17 cellular contexts compared by ENCODE assay signal in genomic region chr3:190293621-190294020, GRCh38. TPM values are rescaled to one million over a fixed set of nuclear protein-coding genes. Genes with fewer than 3 reads are reported as not detected.
DNase-seq lines count a peak whose midpoint lies in the region; ATAC-seq, FAIRE-seq and TF ChIP-seq lines count a peak whose summit lies in the region.
"Had no signal": no experiment of that assay in that cellular context is flagged by ENCODE, and none has a peak within 500 bp of the region (broad histone marks: within the 10 kb centered on the region; RNA-seq: fewer than 3 reads in every experiment).

No MANE protein-coding gene starts in this region.

- peaks cover 6% of the 10 kb centered on the region for H3K36me3 Mint-ChIP-seq in neural progenitor cell
- no peaks in the 10 kb centered on the region for H3K36me3 Mint-ChIP-seq in activated CD4-positive, alpha-beta T cell treated with anti-CD3 and anti-CD28 coated beads for 36 hours (ENCODE audit: low read depth)
- H3K36me3 Mint-ChIP-seq: CD4-positive, alpha-beta memory T cell had no signal

- H3K9me3 ChIP-seq in body of pancreas (no peaks in the 10 kb centered on the region), neural progenitor cell (ENCODE audit: low read depth) (no peaks in the 10 kb centered on the region)
- H3K9me3 ChIP-seq: HAP-1 had no signal

- intact Hi-C loops in body of pancreas (cut with DNase I) = no loop called here
- intact Hi-C loops in activated CD4-positive, alpha-beta T cell treated with anti-CD3 and anti-CD28 coated beads for 36 hours (cut with DNase I, micrococcal nuclease) = no loop called here

- POLR2A ChIA-PET in activated CD4-positive, alpha-beta T cell treated with anti-CD3 and anti-CD28 coated beads for 36 hours (lab: Charles Lee) = no interaction called here

- H3K4me3 Mint-ChIP-seq in neural progenitor cell = no peak overlapping the region
- no peak overlapping the region for H3K4me3 Mint-ChIP-seq in activated CD4-positive, alpha-beta T cell treated with anti-CD3 and anti-CD28 coated beads for 36 hours
- H3K4me3 Mint-ChIP-seq: CD4-positive, alpha-beta memory T cell; GM23338; HFFc6 had no signal

- no peaks in the 10 kb centered on the region for H3K36me3 ChIP-seq in body of pancreas (replicated peaks in 1 of 2; ENCODE audit: insufficient read depth in 1 of 2, low read depth in 2 of 2)
- H3K36me3 ChIP-seq in neural progenitor cell = no peaks in the 10 kb centered on the region
- H3K36me3 ChIP-seq: HAP-1 had no signal

- H3K4me3 ChIP-seq in body of pancreas = no peak overlapping the region
- H3K4me3 ChIP-seq in neural progenitor cell = no peak overlapping the region
- H3K4me3 ChIP-seq: GM23338, HAP-1 had no signal

- H3F3A ChIP-seq in neural progenitor cell (ENCODE audit: low read depth) = peaks cover 18% of the 10 kb centered on the region

- peak; percentile 43 for FAIRE-seq in H54 (lab: Jason Lieb, UNC)
- FAIRE-seq: GM19239 had no signal

- peaks cover 8% of the 10 kb centered on the region for H3K4me1 Mint-ChIP-seq in neural progenitor cell
- no peaks in the 10 kb centered on the region for H3K4me1 Mint-ChIP-seq in activated CD4-positive, alpha-beta T cell treated with anti-CD3 and anti-CD28 coated beads for 36 hours
- H3K4me1 Mint-ChIP-seq: CD4-positive, alpha-beta memory T cell; GM23338 had no signal

- no peak overlapping the region for H3K9ac ChIP-seq in neural progenitor cell

- H3K9me3 Mint-ChIP-seq in neural progenitor cell = peaks cover 22% of the 10 kb centered on the region
- H3K9me3 Mint-ChIP-seq in activated CD4-positive, alpha-beta T cell treated with anti-CD3 and anti-CD28 coated beads for 36 hours (ENCODE audit: low read depth) = peaks cover 14% of the 10 kb centered on the region

- H4K20me1 ChIP-seq in neural progenitor cell (ENCODE audit: low read depth) = no peaks in the 10 kb centered on the region

- TF ChIP-seq CTCF in body of pancreas (IDR thresholded peaks at IDR 0.05) (no peak), neural progenitor cell (IDR thresholded peaks at IDR 0.05) (no peak)

- H3K4me1 ChIP-seq in body of pancreas (peaks cover 3% of the 10 kb centered on the region), neural progenitor cell (peaks cover 24% of the 10 kb centered on the region)
- H3K4me1 ChIP-seq: HAP-1 had no signal

- CTCF ChIA-PET in activated CD4-positive, alpha-beta T cell treated with anti-CD3 and anti-CD28 coated beads for 36 hours (lab: Charles Lee) = no interaction called here

- H3K27me3 ChIP-seq in body of pancreas (no peaks in the 10 kb centered on the region), neural progenitor cell (no peaks in the 10 kb centered on the region)

- DNase-seq in H54 (ENCODE audit: insufficient read length, low spot score) (no peak), body of pancreas (no peak), neural progenitor cell (ENCODE audit: low spot score) (peak; percentile 45)
- no peak for DNase-seq in activated CD4-positive, alpha-beta T cell treated with anti-CD3 and anti-CD28 coated beads for 36 hours
- DNase-seq: C1 segment of cervical spinal cord; Calu3; CD4-positive, alpha-beta memory T cell; COR-L47; DMS79 treated with DMSO at 0.1 percent for 48 hours; GF-D8; HFFc6 had no signal

- H3K27ac ChIP-seq in body of pancreas (peak overlapping the region in 2 of 4 donors; percentile 64 to 69), neural progenitor cell (peak overlapping the region; percentile 59)

- peak overlapping the region; percentile 30 for H3K4me2 ChIP-seq in neural progenitor cell
- H3K4me2 ChIP-seq: GM23338 had no signal

- H2AFZ ChIP-seq in neural progenitor cell (replicated peaks) = no peak overlapping the region
- H2AFZ ChIP-seq: GM23338 had no signal

- 49% methylated on average over 3 of the region's 3 CpGs for WGBS in body of pancreas, 2 donors

- peak; percentile 6 for ATAC-seq in body of pancreas
- ATAC-seq in activated CD4-positive, alpha-beta T cell treated with anti-CD3 and anti-CD28 coated beads for 36 hours = no peak
- no peak for ATAC-seq in GM21529 (IDR thresholded peaks at IDR 0.05; ENCODE audit: unreplicated experiment)
- ATAC-seq in HG03108 (IDR thresholded peaks at IDR 0.05; ENCODE audit: unreplicated experiment) = no peak
- ATAC-seq: GM23338 had no signal

- H3K27ac Mint-ChIP-seq in neural progenitor cell = peak overlapping the region; percentile 76
- no peak overlapping the region for H3K27ac Mint-ChIP-seq in activated CD4-positive, alpha-beta T cell treated with anti-CD3 and anti-CD28 coated beads for 36 hours
- H3K27ac Mint-ChIP-seq: GM23338, HFFc6 had no signal

- peaks cover 2% of the 10 kb centered on the region for H3K27me3 Mint-ChIP-seq in neural progenitor cell (ENCODE audit: insufficient read depth, low read depth)
- H3K27me3 Mint-ChIP-seq in activated CD4-positive, alpha-beta T cell treated with anti-CD3 and anti-CD28 coated beads for 36 hours = peaks cover 6% of the 10 kb centered on the region

- TF ChIP-seq POLR2A in H54 (IDR thresholded peaks at IDR 0.05; ENCODE audit: low read depth, low read length) = no peak
- TF ChIP-seq POLR2A in body of pancreas (IDR thresholded peaks at IDR 0.05) = no peak

- H3K79me2 ChIP-seq in neural progenitor cell (ENCODE audit: low read depth) = no peaks in the 10 kb centered on the region

RNA-seq across cellular contexts. Expression of gene CLDN1, which starts 28.6 kb away (rescaled TPM):
- 10 to 100 TPM; 33.3 to 57.9 TPM for total RNA-seq in body of pancreas
- 0.24 and 0.34 TPM in 2 replicates for total RNA-seq in neural progenitor cell (ENCODE audit: low replicate concordance)
- 1 to 10 TPM; 1.6 TPM for total RNA-seq in activated CD4-positive, alpha-beta T cell treated with anti-CD3 and anti-CD28 coated beads for 36 hours
- total RNA-seq: CD4-positive, alpha-beta memory T cell; G401 had no signal

Comparison
In these comparisons a context has a peak if more than half of its experiments do, and no peak if none do; other contexts are left out.
1. RNA of gene CLDN1, which starts 28.6 kb away (total RNA-seq): 33.3 to 57.9 TPM in body of pancreas; 1.6 TPM in activated CD4-positive, alpha-beta T cell treated with anti-CD3 and anti-CD28 coated beads for 36 hours and 0.24 to 0.34 TPM in neural progenitor cell; every median in the first group is over 10 times any median in the second.